Comparison of ENCODE assay signal across 33 cellular contexts in genomic region chr15:35090104-35090807, GRCh38. TPM values are rescaled to one million over a fixed set of nuclear protein-coding genes. Genes with fewer than 3 reads are reported as not detected.
"Had no signal": no experiment of that assay in that cellular context is flagged by ENCODE, and none has a peak within 500 bp of the region (broad histone marks: within the 10 kb centered on the region; RNA-seq: fewer than 3 reads in every experiment).

No MANE protein-coding gene starts in this region.

- ATAC-seq: naive thymus-derived CD8-positive, alpha-beta T cell; natural killer cell treated with Interleukin-12 subunit alpha and Interleukin-12 subunit beta and Interleukin-15 and Interleukin-18, amount 100 ng/mL, for 72 hours; pancreas; right cardiac atrium; stimulated activated memory B cell treated with anti-CD40 and anti-IgM and Interleukin-4, amounts not matched to agents 10 μg/mL and 1 μg/mL and 100 μg/mL, for 72 hours; stimulated activated naive CD8-positive, alpha-beta T cell treated with anti-CD3 and anti-CD28 coated beads, Interleukin-15, amount 100 ng/mL, for 72 hours; stimulated activated naive CD8-positive, alpha-beta T cell treated with anti-CD3 and anti-CD28 coated beads, Interleukin-15, Interleukin-2, amounts not matched to agents 100 U/mL and 50 U/mL, for 24 hours; upper lobe of right lung had no signal

- H3K4me1 Mint-ChIP-seq: naive B cell; naive thymus-derived CD8-positive, alpha-beta T cell; stimulated activated memory B cell treated with anti-CD40 and anti-IgM and Interleukin-4, amounts not matched to agents 10 μg/mL and 1 μg/mL and 100 μg/mL, for 72 hours; stimulated activated naive CD8-positive, alpha-beta T cell treated with anti-CD3 and anti-CD28 coated beads, Interleukin-15, amount 100 ng/mL, for 72 hours had no signal

- H3K27me3 ChIP-seq: neutrophil, pancreas, right lobe of liver, sigmoid colon, spleen, suprapubic skin, testis, tibial artery, transverse colon, upper lobe of right lung, uterus had no signal

- H3K27ac Mint-ChIP-seq: naive B cell; naive thymus-derived CD8-positive, alpha-beta T cell; natural killer cell treated with Interleukin-12 subunit alpha and Interleukin-12 subunit beta and Interleukin-15 and Interleukin-18, amount 100 ng/mL, for 72 hours; stimulated activated memory B cell treated with anti-CD40 and anti-IgM and Interleukin-4, amounts not matched to agents 10 μg/mL and 1 μg/mL and 100 μg/mL, for 72 hours; stimulated activated naive CD8-positive, alpha-beta T cell treated with anti-CD3 and anti-CD28 coated beads, Interleukin-15, amount 100 ng/mL, for 72 hours; type B pancreatic cell had no signal

- H3K4me1 ChIP-seq: pancreas, prostate gland, sigmoid colon, spleen, suprapubic skin, testis, tibial artery, transverse colon, upper lobe of right lung, uterus had no signal

- FAIRE-seq: pancreas, small intestine had no signal

- H3K36me3 ChIP-seq: neutrophil, pancreas, prostate gland, right lobe of liver, sigmoid colon, spleen, suprapubic skin, tibial artery, transverse colon, upper lobe of right lung, uterus had no signal

- DNase-seq: naive B cell; naive thymus-derived CD8-positive, alpha-beta T cell; nucleus accumbens; pancreas; right cardiac atrium; right lobe of liver; sigmoid colon; small intestine; spleen; stimulated activated CD4-positive, alpha-beta T cell treated with anti-CD3 and anti-CD28 coated beads, Interleukin-12 subunit alpha, Interleukin-12 subunit beta, amount 100 ng/mL, for 4 hours; stimulated activated CD4-positive, alpha-beta T cell treated with anti-CD3 and anti-CD28 coated beads, Interleukin-1b, Interleukin-23, amount 100 ng/mL, for 48 hours; stimulated activated CD4-positive, alpha-beta T cell treated with anti-CD3 and anti-CD28 coated beads, Interleukin-4, amount 100 ng/mL, for 1 hour; stimulated activated CD4-positive, alpha-beta T cell treated with anti-CD3 and anti-CD28 coated beads, Interleukin-4, amount 100 ng/mL, for 4 hours; stimulated activated CD8-positive, alpha-beta memory T cell treated with anti-CD3 and anti-CD28 coated beads, Interleukin-4, amount 100 ng/mL, for 48 hours; stimulated activated naive CD4-positive, alpha-beta T cell; stimulated activated naive CD8-positive, alpha-beta T cell treated with anti-CD3 and anti-CD28 coated beads, Interleukin-15, amount 100 ng/mL, for 72 hours; stimulated activated naive CD8-positive, alpha-beta T cell treated with anti-CD3 and anti-CD28 coated beads, Interleukin-15, Interleukin-2, amounts not matched to agents 100 U/mL and 50 U/mL, for 24 hours; substantia nigra; testis; tibial artery; transverse colon; upper lobe of right lung; uterus had no signal

- H3K4me3 Mint-ChIP-seq: naive B cell; naive thymus-derived CD8-positive, alpha-beta T cell; natural killer cell treated with Interleukin-12 subunit alpha and Interleukin-12 subunit beta and Interleukin-15 and Interleukin-18, amount 100 ng/mL, for 72 hours; stimulated activated memory B cell treated with anti-CD40 and anti-IgM and Interleukin-4, amounts not matched to agents 10 μg/mL and 1 μg/mL and 100 μg/mL, for 72 hours; stimulated activated naive CD8-positive, alpha-beta T cell treated with anti-CD3 and anti-CD28 coated beads, Interleukin-15, amount 100 ng/mL, for 72 hours; type B pancreatic cell had no signal

- H3K27ac ChIP-seq: neutrophil, pancreas, prostate gland, right lobe of liver, sigmoid colon, spleen, suprapubic skin, testis, tibial artery, transverse colon, upper lobe of right lung, uterus had no signal

- H3K9me3 Mint-ChIP-seq: natural killer cell treated with Interleukin-12 subunit alpha and Interleukin-12 subunit beta and Interleukin-15 and Interleukin-18, amount 100 ng/mL, for 72 hours; type B pancreatic cell had no signal

- H3K27me3 Mint-ChIP-seq: naive thymus-derived CD8-positive, alpha-beta T cell; stimulated activated memory B cell treated with anti-CD40 and anti-IgM and Interleukin-4, amounts not matched to agents 10 μg/mL and 1 μg/mL and 100 μg/mL, for 72 hours; stimulated activated naive CD8-positive, alpha-beta T cell treated with anti-CD3 and anti-CD28 coated beads, Interleukin-15, amount 100 ng/mL, for 72 hours; type B pancreatic cell had no signal

- H3K36me3 Mint-ChIP-seq: natural killer cell treated with Interleukin-12 subunit alpha and Interleukin-12 subunit beta and Interleukin-15 and Interleukin-18, amount 100 ng/mL, for 72 hours had no signal

- H3K9me3 ChIP-seq: neutrophil, pancreas, prostate gland, right lobe of liver, sigmoid colon, spleen, suprapubic skin, testis, tibial artery, transverse colon, upper lobe of right lung, uterus had no signal

- H3K4me3 ChIP-seq: pancreas, prostate gland, right lobe of liver, sigmoid colon, spleen, suprapubic skin, testis, tibial artery, transverse colon, upper lobe of right lung, uterus had no signal

RNA-seq across cellular contexts. Expression of gene NANOGP8, which starts 5.2 kb away (rescaled TPM):
- total RNA-seq: naive thymus-derived CD8-positive, alpha-beta T cell; natural killer cell treated with Interleukin-12 subunit alpha and Interleukin-12 subunit beta and Interleukin-15 and Interleukin-18, amount 100 ng/mL, for 72 hours; renal cortical epithelial cell; right cardiac atrium; skeletal muscle tissue; upper lobe of right lung had no signal
- polyA plus RNA-seq: neural cell, small intestine, spleen, urinary bladder had no signal
